Comparison of ENCODE assay signal across 13 cellular contexts in genomic region chr10:45433716-45434469, GRCh38. TPM values are rescaled to one million over a fixed set of nuclear protein-coding genes. Genes with fewer than 3 reads are reported as not detected.
DNase-seq lines count a peak whose midpoint lies in the region; ATAC-seq and TF ChIP-seq lines count a peak whose summit lies in the region.
"Had no signal": no experiment of that assay in that cellular context is flagged by ENCODE, and none has a peak within 500 bp of the region (broad histone marks: within the 10 kb centered on the region; RNA-seq: fewer than 3 reads in every experiment).

No MANE protein-coding gene starts in this region.

- intact Hi-C loops in thyroid gland (cut with DNase I): no loop called here

- 55 to 72% methylated on average over 8 of the region's 8 CpGs for WGBS in thyroid gland, 2 donors

- TF ChIP-seq CTCF in thyroid gland (IDR thresholded peaks at IDR 0.05): no peak

- peaks cover 10 to 24% (median 24%) of the 10 kb centered on the region in 3 donors for H3K4me1 Mint-ChIP-seq in CD8-positive, alpha-beta memory T cell
- H3K4me1 Mint-ChIP-seq in T-cell: peaks cover 25 to 27% (median 25%) of the 10 kb centered on the region in 3 donors

- no peaks in the 10 kb centered on the region for H3K36me3 ChIP-seq in CD8-positive, alpha-beta memory T cell (ENCODE audit: insufficient read depth, low read length)
- H3K36me3 ChIP-seq in thyroid gland: no peaks in the 10 kb centered on the region

- CTCF ChIA-PET in CD8-positive, alpha-beta memory T cell (lab: Charles Lee): no interaction called here
- CTCF ChIA-PET in T-cell (lab: Charles Lee): no interaction called here

- ATAC-seq in HG02884 (IDR thresholded peaks at IDR 0.05; ENCODE audit: unreplicated experiment): peak; percentile 83
- ATAC-seq in T-cell (replicated peaks in 1 of 4): peak; percentile 77 to 90 (median 80)

- no peaks in the 10 kb centered on the region for H3K9me3 Mint-ChIP-seq in CD8-positive, alpha-beta memory T cell
- no peaks in the 10 kb centered on the region for H3K9me3 Mint-ChIP-seq in T-cell
- H3K9me3 Mint-ChIP-seq: central memory CD8-positive, alpha-beta T cell had no signal

- no peaks in the 10 kb centered on the region for H3K27me3 ChIP-seq in CD8-positive, alpha-beta memory T cell (ENCODE audit: insufficient read depth, low read length, poor library complexity, severe bottlenecking)
- H3K27me3 ChIP-seq in thyroid gland: no peaks in the 10 kb centered on the region

- POLR2A ChIA-PET in CD8-positive, alpha-beta memory T cell (lab: Charles Lee): no interaction called here
- POLR2A ChIA-PET in T-cell (lab: Charles Lee): no interaction called here

- no peak overlapping the region for H3K4me3 ChIP-seq in CD8-positive, alpha-beta memory T cell (ENCODE audit: low read length)
- H3K4me3 ChIP-seq in thyroid gland (replicated peaks in 1 of 3): no peak overlapping the region

- H3K9me3 ChIP-seq in CD8-positive, alpha-beta memory T cell (ENCODE audit: low read length): no peaks in the 10 kb centered on the region
- no peaks in the 10 kb centered on the region for H3K9me3 ChIP-seq in thyroid gland

- peak overlapping the region in 1 of 7 donors; percentile 43 for H3K4me3 Mint-ChIP-seq in CD8-positive, alpha-beta memory T cell
- peak overlapping the region in 1 of 3 donors; percentile 39 for H3K4me3 Mint-ChIP-seq in T-cell
- H3K4me3 Mint-ChIP-seq: central memory CD8-positive, alpha-beta T cell had no signal

- peaks cover 25% of the 10 kb centered on the region for H3K4me1 ChIP-seq in CD8-positive, alpha-beta memory T cell (ENCODE audit: insufficient read depth, low read length)
- H3K4me1 ChIP-seq in thyroid gland: no peaks in the 10 kb centered on the region
- H3K4me1 ChIP-seq: parathyroid adenoma had no signal

- peak overlapping the region in 5 of 8 donors; percentile 28 to 83 (median 43) for H3K27ac Mint-ChIP-seq in CD8-positive, alpha-beta memory T cell
- H3K27ac Mint-ChIP-seq in T-cell: peak overlapping the region; percentile 87 to 91

- no peak for TF ChIP-seq POLR2A in thyroid gland (IDR thresholded peaks at IDR 0.05)

- peaks cover 0 to 2% (median 0%) of the 10 kb centered on the region in 3 donors for H3K36me3 Mint-ChIP-seq in CD8-positive, alpha-beta memory T cell
- H3K36me3 Mint-ChIP-seq in T-cell: no peaks in the 10 kb centered on the region

- peaks cover 0 to 11% of the 10 kb centered on the region in 2 donors for H3K27me3 Mint-ChIP-seq in CD8-positive, alpha-beta memory T cell
- peaks cover 0 to 9% of the 10 kb centered on the region in 2 donors for H3K27me3 Mint-ChIP-seq in T-cell

- peak in 1 of 5 donors; percentile 33 for DNase-seq in CD8-positive, alpha-beta memory T cell
- DNase-seq in GM19240 (ENCODE audit: insufficient read length, low spot score): peak; percentile 76
- no peak for DNase-seq in T-cell
- DNase-seq in cerebellum (ENCODE audit: low spot score): no peak
- DNase-seq in UCSD-AML1 (lab: John Stamatoyannopoulos, UW; ENCODE audit: unreplicated experiment): no peak
- no peak for DNase-seq in stimulated activated CD4-positive, alpha-beta T cell treated with anti-CD3 and anti-CD28 coated beads, Interleukin-1b, Interleukin-23, amount 100 ng/mL, for 48 hours
- DNase-seq in thyroid gland: no peak
- DNase-seq: COR-L47, NCI-H510A treated with DMSO at 0.1 percent for 48 hours had no signal

- H3K27ac ChIP-seq in CD8-positive, alpha-beta memory T cell (ENCODE audit: low read depth, low read length): peak overlapping the region; percentile 17
- no peak overlapping the region for H3K27ac ChIP-seq in thyroid gland
- H3K27ac ChIP-seq: HL-60, parathyroid adenoma had no signal

RNA-seq across cellular contexts. Expression of gene ALOX5, which starts 59.9 kb away (rescaled TPM):
- total RNA-seq in CD8-positive, alpha-beta memory T cell: under 1 TPM; 0.77 to 0.93 TPM
- polyA plus RNA-seq in CD8-positive, alpha-beta memory T cell: 3.0 TPM
- total RNA-seq in T-cell: 10 to 100 TPM; 13.8 to 39.8 (median 16.1) TPM
- 2.0 TPM for total RNA-seq in cerebellum
- 10 to 100 TPM in 2 of 4 donors, 1 to 10 TPM in 2; 4.1 to 28.2 (median 10.3) TPM for total RNA-seq in thyroid gland
